ENCODE assay signal across 14 cellular contexts in genomic region chr1:13618483-13618882, GRCh38. TPM values are rescaled to one million over a fixed set of nuclear protein-coding genes. Genes with fewer than 3 reads are reported as not detected.
"Had no signal": no experiment of that assay in that cellular context is flagged by ENCODE, and none has a peak within 500 bp of the region (broad histone marks: within the 10 kb centered on the region; RNA-seq: fewer than 3 reads in every experiment).

No MANE protein-coding gene starts in this region.

- H3K9me3 ChIP-seq: gastroesophageal sphincter, right atrium auricular region, tibial artery, upper lobe of left lung had no signal

- H3K27me3 ChIP-seq: gastroesophageal sphincter, right atrium auricular region, upper lobe of left lung had no signal

- H3K36me3 Mint-ChIP-seq: naive thymus-derived CD4-positive, alpha-beta T cell had no signal

- ATAC-seq: gastroesophageal sphincter; naive thymus-derived CD4-positive, alpha-beta T cell had no signal

- H3K4me1 Mint-ChIP-seq: naive thymus-derived CD4-positive, alpha-beta T cell; nephron progenitor cell had no signal

- H3K4me1 ChIP-seq: tibial artery, upper lobe of left lung had no signal

- DNase-seq: central memory CD4-positive, alpha-beta T cell; effector CD8-positive, alpha-beta T cell; kidney glomerular epithelial cell; naive thymus-derived CD4-positive, alpha-beta T cell; nephron progenitor cell; small intestine; stimulated activated CD4-positive, alpha-beta T cell treated with anti-CD3 and anti-CD28 coated beads, Interleukin-2, amount 100 ng/mL, for 48 hours; stimulated activated naive CD4-positive, alpha-beta T cell treated with Interleukin-2 at 50 U/mL for 16 hours; tibial artery; upper lobe of left lung had no signal

- H3K9me3 Mint-ChIP-seq: nephron progenitor cell had no signal

- H3K27ac ChIP-seq: coronary artery had no signal

- H3K4me3 ChIP-seq: coronary artery, gastroesophageal sphincter, right atrium auricular region, tibial artery, upper lobe of left lung had no signal

- H3K27ac Mint-ChIP-seq: naive thymus-derived CD4-positive, alpha-beta T cell; nephron progenitor cell had no signal

- H3K36me3 ChIP-seq: gastroesophageal sphincter, right atrium auricular region, upper lobe of left lung had no signal

- H3K4me3 Mint-ChIP-seq: naive thymus-derived CD4-positive, alpha-beta T cell; nephron progenitor cell had no signal

RNA-seq across cellular contexts. Expression of gene PDPN, which starts 34.9 kb away (rescaled TPM):
- total RNA-seq: mononuclear cell had no signal
- polyA plus RNA-seq: naive thymus-derived CD4-positive, alpha-beta T cell had no signal
